ENCODE assay signal across 37 cellular contexts in genomic region chr12:113917393-113917792, GRCh38.
"Had no signal": no experiment of that assay in that cellular context is flagged by ENCODE, and none has a peak within 500 bp of the region (broad histone marks: within the 10 kb centered on the region; RNA-seq: fewer than 3 reads in every experiment).

No MANE protein-coding gene starts in this region.

- H3K36me3 ChIP-seq: brain microvascular endothelial cell had no signal

- H3K27ac Mint-ChIP-seq: activated B cell treated with CpG ODN at 0.5 μM for 24 hours; activated CD4-positive, alpha-beta memory T cell treated with anti-CD3 and anti-CD28 coated beads for 36 hours; activated CD4-positive, alpha-beta T cell treated with anti-CD3 and anti-CD28 coated beads, Interleukin-2, amount 10 ng/mL, durations not matched to agents 24 days and 14 days; activated CD8-positive, alpha-beta T cell treated with anti-CD3 and anti-CD28 coated beads for 36 hours; activated naive CD4-positive, alpha-beta T cell treated with anti-CD3 and anti-CD28 coated beads for 36 hours; activated naive CD4-positive, alpha-beta T cell treated with anti-CD3 and anti-CD28 coated beads, Interleukin-2, amount 50 U/mL, for 72 hours; activated naive CD8-positive, alpha-beta T cell treated with anti-CD3 and anti-CD28 coated beads for 36 hours; activated T-cell treated with anti-CD3 and anti-CD28 coated beads, Interleukin-2, amount 50 U/mL, for 72 hours; activated T-helper 1 cell treated with anti-CD3 and anti-CD28 coated beads, Interleukin-12 subunit alpha, Interleukin-12 subunit beta, Interleukin-2, Interleukin-4 antibody, amounts not matched to agents 30 ng/mL and 10 ng/mL and 1 ng/mL, durations not matched to agents 14 hours and 24 hours and 36 hours; activated T-helper 17 cell treated with anti-CD3 and anti-CD28 coated beads, Interleukin-2, amount 50 U/mL, for 72 hours; T-helper 1 cell treated with Interleukin-12 subunit alpha and Interleukin-12 subunit beta and Interleukin-4 antibody, amounts not matched to agents 30 μg/mL and 1 μg/mL, for 36 hours; T-helper 2 cell treated with Interferon-gamma antibody and Interleukin-4, amounts not matched to agents 5 μg/mL and 100 μg/mL, for 36 hours had no signal

- H3K4me1 Mint-ChIP-seq: activated B cell treated with CpG ODN at 0.5 μM for 24 hours; activated CD4-positive, alpha-beta T cell treated with anti-CD3 and anti-CD28 coated beads, Interleukin-2, amount 10 ng/mL, durations not matched to agents 24 days and 14 days; activated naive CD8-positive, alpha-beta T cell treated with anti-CD3 and anti-CD28 coated beads for 36 hours; activated T-helper 17 cell treated with anti-CD3 and anti-CD28 coated beads, Interleukin-2, amount 50 U/mL, for 72 hours had no signal

- H3K9me3 Mint-ChIP-seq: activated B cell treated with CpG ODN at 0.5 μM for 24 hours; activated CD4-positive, alpha-beta memory T cell treated with anti-CD3 and anti-CD28 coated beads for 36 hours; activated CD4-positive, alpha-beta T cell treated with anti-CD3 and anti-CD28 coated beads, Interleukin-2, amount 10 ng/mL, durations not matched to agents 24 days and 14 days; activated CD8-positive, alpha-beta T cell treated with anti-CD3 and anti-CD28 coated beads for 36 hours; activated naive CD4-positive, alpha-beta T cell treated with anti-CD3 and anti-CD28 coated beads for 36 hours; activated naive CD4-positive, alpha-beta T cell treated with anti-CD3 and anti-CD28 coated beads, Interleukin-2, amount 50 U/mL, for 72 hours; activated naive CD8-positive, alpha-beta T cell treated with anti-CD3 and anti-CD28 coated beads for 36 hours; activated T-cell treated with anti-CD3 and anti-CD28 coated beads, Interleukin-2, amount 50 U/mL, for 4 hours; activated T-cell treated with anti-CD3 and anti-CD28 coated beads, Interleukin-2, amount 50 U/mL, for 72 hours; activated T-helper 1 cell treated with anti-CD3 and anti-CD28 coated beads, Interleukin-12 subunit alpha, Interleukin-12 subunit beta, Interleukin-2, Interleukin-4 antibody, amounts not matched to agents 30 ng/mL and 10 ng/mL and 1 ng/mL, durations not matched to agents 14 hours and 24 hours and 36 hours; activated T-helper 17 cell treated with anti-CD3 and anti-CD28 coated beads, Interleukin-2, amount 50 U/mL, for 72 hours; T-helper 1 cell treated with Interleukin-12 subunit alpha and Interleukin-12 subunit beta and Interleukin-4 antibody, amounts not matched to agents 30 μg/mL and 1 μg/mL, for 36 hours; T-helper 2 cell treated with Interferon-gamma antibody and Interleukin-4, amounts not matched to agents 5 μg/mL and 100 μg/mL, for 36 hours had no signal

- H3K4me1 ChIP-seq: body of pancreas, breast epithelium had no signal

- H3K27ac ChIP-seq: adrenal gland, body of pancreas, brain microvascular endothelial cell, breast epithelium, VCaP had no signal

- H3K27me3 Mint-ChIP-seq: activated B cell treated with CpG ODN at 0.5 μM for 24 hours; activated CD4-positive, alpha-beta memory T cell treated with anti-CD3 and anti-CD28 coated beads for 36 hours; activated CD4-positive, alpha-beta T cell treated with anti-CD3 and anti-CD28 coated beads, Interleukin-2, amount 10 ng/mL, durations not matched to agents 24 days and 14 days; activated CD8-positive, alpha-beta T cell treated with anti-CD3 and anti-CD28 coated beads for 36 hours; activated naive CD8-positive, alpha-beta T cell treated with anti-CD3 and anti-CD28 coated beads for 36 hours; activated T-helper 17 cell treated with anti-CD3 and anti-CD28 coated beads, Interleukin-2, amount 50 U/mL, for 72 hours had no signal

- FAIRE-seq: astrocyte, TTC549 had no signal

- H3K4me3 ChIP-seq: adrenal gland, body of pancreas, breast epithelium had no signal

- H3K4me3 Mint-ChIP-seq: activated B cell treated with CpG ODN at 0.5 μM for 24 hours; activated CD4-positive, alpha-beta memory T cell treated with anti-CD3 and anti-CD28 coated beads for 36 hours; activated CD4-positive, alpha-beta T cell treated with anti-CD3 and anti-CD28 coated beads, Interleukin-2, amount 10 ng/mL, durations not matched to agents 24 days and 14 days; activated CD8-positive, alpha-beta T cell treated with anti-CD3 and anti-CD28 coated beads for 36 hours; activated naive CD4-positive, alpha-beta T cell treated with anti-CD3 and anti-CD28 coated beads for 36 hours; activated naive CD8-positive, alpha-beta T cell treated with anti-CD3 and anti-CD28 coated beads for 36 hours; activated T-cell treated with anti-CD3 and anti-CD28 coated beads, Interleukin-2, amount 50 U/mL, for 4 hours; activated T-cell treated with anti-CD3 and anti-CD28 coated beads, Interleukin-2, amount 50 U/mL, for 72 hours; activated T-helper 1 cell treated with anti-CD3 and anti-CD28 coated beads, Interleukin-12 subunit alpha, Interleukin-12 subunit beta, Interleukin-2, Interleukin-4 antibody, amounts not matched to agents 30 ng/mL and 10 ng/mL and 1 ng/mL, durations not matched to agents 14 hours and 24 hours and 36 hours; activated T-helper 17 cell treated with anti-CD3 and anti-CD28 coated beads, Interleukin-2, amount 50 U/mL, for 72 hours; T-helper 1 cell treated with Interleukin-12 subunit alpha and Interleukin-12 subunit beta and Interleukin-4 antibody, amounts not matched to agents 30 μg/mL and 1 μg/mL, for 36 hours; T-helper 2 cell treated with Interferon-gamma antibody and Interleukin-4, amounts not matched to agents 5 μg/mL and 100 μg/mL, for 36 hours had no signal

- ATAC-seq: activated CD8-positive, alpha-beta T cell treated with anti-CD3 and anti-CD28 coated beads for 36 hours; activated naive CD4-positive, alpha-beta T cell treated with anti-CD3 and anti-CD28 coated beads, Interleukin-2, amount 50 U/mL, for 72 hours; activated T-cell treated with anti-CD3 and anti-CD28 coated beads, Interleukin-2, amount 50 U/mL, for 4 hours; activated T-cell treated with anti-CD3 and anti-CD28 coated beads, Interleukin-2, amount 50 U/mL, for 72 hours; activated T-helper 17 cell treated with anti-CD3 and anti-CD28 coated beads, Interleukin-2, amount 50 U/mL, for 72 hours; body of pancreas had no signal

- H3K27me3 ChIP-seq: adrenal gland, body of pancreas, brain microvascular endothelial cell, breast epithelium had no signal

- DNase-seq: activated B cell treated with CpG ODN at 0.5 μM for 24 hours; activated CD4-positive, alpha-beta memory T cell treated with anti-CD3 and anti-CD28 coated beads for 36 hours; activated CD4-positive, alpha-beta T cell treated with anti-CD3 and anti-CD28 coated beads for 4 hours; activated CD4-positive, alpha-beta T cell treated with anti-CD3 and anti-CD28 coated beads, Interleukin-2, amount 10 ng/mL, durations not matched to agents 24 days and 14 days; activated CD4-positive, alpha-beta T cell treated with anti-CD3 and anti-CD28 coated beads, Interleukin-2, amount 50 U/mL, for 1 hour; activated CD4-positive, alpha-beta T cell treated with anti-CD3 and anti-CD28 coated beads, Interleukin-2, amount 50 U/mL, for 4 hours; activated CD4-positive, CD25-positive, alpha-beta regulatory T cell treated with anti-CD3 and anti-CD28 coated beads, Interleukin-2, amount 50 U/mL, for 72 hours; activated CD8-positive, alpha-beta memory T cell treated with anti-CD3 and anti-CD28 coated beads, Interleukin-2, amount 50 U/mL, for 4 hours; activated CD8-positive, alpha-beta T cell treated with anti-CD3 and anti-CD28 coated beads for 36 hours; activated effector memory CD4-positive, alpha-beta T cell treated with anti-CD3 and anti-CD28 coated beads, Interleukin-2, amount 50 U/mL, for 16 hours; activated gamma-delta T cell treated with Interleukin-2 at 50 U/mL for 16 hours; activated naive CD4-positive, alpha-beta T cell; activated naive CD4-positive, alpha-beta T cell treated with anti-CD3 and anti-CD28 coated beads for 36 hours; activated naive CD4-positive, alpha-beta T cell treated with anti-CD3 and anti-CD28 coated beads, Interleukin-2, amount 50 U/mL, for 16 hours; activated naive CD8-positive, alpha-beta T cell treated with anti-CD3 and anti-CD28 coated beads for 36 hours; activated T-cell treated with anti-CD3 and anti-CD28 coated beads for 4 hours; activated T-cell treated with anti-CD3 and anti-CD28 coated beads, Interleukin-2, amount 50 U/mL, for 1 hour; activated T-cell treated with anti-CD3 and anti-CD28 coated beads, Interleukin-2, amount 50 U/mL, for 4 hours; activated T-cell treated with anti-CD3 and anti-CD28 coated beads, Interleukin-2, amount 50 U/mL, for 72 hours; adrenal gland; amniotic stem cell; aorta; body of pancreas; brain microvascular endothelial cell; central memory CD4-positive, alpha-beta T cell; T-helper 1 cell; T-helper 2 cell; T-helper 9 cell had no signal

- H3K9me3 ChIP-seq: adrenal gland, body of pancreas, breast epithelium had no signal
